In the genomic region with DNA sequence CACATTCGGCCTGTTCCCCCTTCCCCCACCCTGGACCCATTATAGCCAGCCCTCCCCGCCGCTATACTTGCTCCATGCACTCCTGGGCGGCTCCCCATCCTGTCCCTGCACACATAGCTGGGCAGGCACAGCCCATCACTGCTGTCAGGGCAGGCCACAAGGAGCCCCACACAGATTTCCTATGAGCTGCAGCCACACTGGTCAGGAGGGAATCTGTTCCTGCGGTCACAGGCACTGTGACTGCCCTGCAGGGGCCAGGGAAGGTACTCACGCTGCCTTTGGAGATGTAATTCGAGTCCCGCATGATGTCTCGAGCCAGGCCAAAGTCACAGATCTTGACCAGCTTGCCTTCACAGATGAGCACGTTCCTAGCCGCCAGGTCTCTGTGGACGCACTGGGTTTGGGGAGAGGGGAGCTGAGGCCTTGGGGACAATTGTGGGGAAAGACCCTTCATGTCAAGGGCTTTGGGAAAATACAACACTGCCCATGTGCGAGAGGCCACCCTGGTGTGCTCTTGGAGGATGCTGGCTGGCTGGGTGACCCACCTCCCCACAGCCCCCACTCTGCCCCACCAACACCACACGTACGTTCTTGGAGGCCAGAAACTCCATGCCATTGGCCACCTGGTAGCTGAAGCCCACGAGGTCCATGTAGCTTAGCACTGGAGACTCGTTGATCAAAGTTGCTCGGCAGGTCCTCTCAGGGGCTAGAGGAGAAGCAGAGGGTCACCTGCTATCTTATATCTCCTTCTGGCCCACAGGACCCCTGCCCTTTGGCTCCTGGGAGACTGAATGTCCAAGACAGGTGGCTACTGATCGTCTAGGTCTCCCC, we compare ENCODE assay signal across 19 cellular contexts. TPM values are rescaled to one million over a fixed set of nuclear protein-coding genes. Genes with fewer than 3 reads are reported as not detected.
"Had no signal": no experiment of that assay in that cellular context is flagged by ENCODE, and none has a peak within 500 bp of the region (broad histone marks: within the 10 kb centered on the region; RNA-seq: fewer than 3 reads in every experiment).

No MANE protein-coding gene starts in this region.

- H3K27me3 ChIP-seq: breast epithelium, gastrocnemius medialis, right atrium auricular region, upper lobe of left lung had no signal

- H3K27me3 Mint-ChIP-seq: activated naive CD4-positive, alpha-beta T cell treated with anti-CD3 and anti-CD28 coated beads, Interleukin-2, amount 10 ng/mL, durations not matched to agents 7 days and 5 days; activated T-helper 17 cell treated with anti-CD3 and anti-CD28 coated beads, Interleukin-2, amount 50 U/mL, for 72 hours; stimulated activated naive B cell treated with anti-CD40 and anti-IgM and Interleukin-4, amounts not matched to agents 10 μg/mL and 1 μg/mL and 100 μg/mL, for 72 hours had no signal

- H3K36me3 ChIP-seq: breast epithelium, gastrocnemius medialis had no signal

- H3K9ac ChIP-seq: SK-N-SH had no signal

- H3K27ac ChIP-seq: epithelial cell of prostate, lower lobe of right lung, right atrium auricular region, upper lobe of left lung had no signal

- H3K9me3 ChIP-seq: breast epithelium, gastrocnemius medialis, lower lobe of right lung, right atrium auricular region, SK-N-SH, upper lobe of left lung had no signal

- H3K4me3 ChIP-seq: breast epithelium, gastrocnemius medialis, lower lobe of right lung, right atrium auricular region, upper lobe of left lung had no signal

- DNase-seq: activated CD4-positive, alpha-beta T cell treated with anti-CD3 and anti-CD28 coated beads, Interleukin-2, amount 50 U/mL, for 1 hour; activated naive CD4-positive, alpha-beta T cell treated with anti-CD3 and anti-CD28 coated beads, Interleukin-2, amount 10 ng/mL, durations not matched to agents 7 days and 5 days; activated T-cell treated with anti-CD3 and anti-CD28 coated beads for 4 hours; amygdala; effector CD8-positive, alpha-beta T cell; gastrocnemius medialis; kidney glomerular epithelial cell; lower lobe of right lung; midbrain; SK-N-SH; stimulated activated CD4-positive, alpha-beta T cell treated with anti-CD3 and anti-CD28 coated beads, Interleukin-2, amount 100 ng/mL, for 24 hours; stimulated activated naive B cell treated with anti-CD40 and anti-IgM and Interleukin-4, amounts not matched to agents 10 μg/mL and 1 μg/mL and 100 μg/mL, for 72 hours; T-helper 1 cell had no signal

- H3K36me3 Mint-ChIP-seq: activated naive CD4-positive, alpha-beta T cell treated with anti-CD3 and anti-CD28 coated beads, Interleukin-2, amount 10 ng/mL, durations not matched to agents 7 days and 5 days; stimulated activated naive B cell treated with anti-CD40 and anti-IgM and Interleukin-4, amounts not matched to agents 10 μg/mL and 1 μg/mL and 100 μg/mL, for 72 hours had no signal

- H3K4me1 Mint-ChIP-seq: activated T-helper 17 cell treated with anti-CD3 and anti-CD28 coated beads, Interleukin-2, amount 50 U/mL, for 72 hours had no signal

- ATAC-seq: activated T-helper 17 cell treated with anti-CD3 and anti-CD28 coated beads, Interleukin-2, amount 50 U/mL, for 72 hours; gastrocnemius medialis; lower lobe of right lung; stimulated activated naive B cell treated with anti-CD40 and anti-IgM and Interleukin-4, amounts not matched to agents 10 μg/mL and 1 μg/mL and 100 μg/mL, for 72 hours had no signal

- H3K9me3 Mint-ChIP-seq: activated naive CD4-positive, alpha-beta T cell treated with anti-CD3 and anti-CD28 coated beads, Interleukin-2, amount 10 ng/mL, durations not matched to agents 7 days and 5 days; activated T-helper 17 cell treated with anti-CD3 and anti-CD28 coated beads, Interleukin-2, amount 50 U/mL, for 72 hours; stimulated activated naive B cell treated with anti-CD40 and anti-IgM and Interleukin-4, amounts not matched to agents 10 μg/mL and 1 μg/mL and 100 μg/mL, for 72 hours had no signal

- H3K27ac Mint-ChIP-seq: activated naive CD4-positive, alpha-beta T cell treated with anti-CD3 and anti-CD28 coated beads, Interleukin-2, amount 10 ng/mL, durations not matched to agents 7 days and 5 days; activated T-helper 17 cell treated with anti-CD3 and anti-CD28 coated beads, Interleukin-2, amount 50 U/mL, for 72 hours; stimulated activated naive B cell treated with anti-CD40 and anti-IgM and Interleukin-4, amounts not matched to agents 10 μg/mL and 1 μg/mL and 100 μg/mL, for 72 hours had no signal

- H3K4me3 Mint-ChIP-seq: activated naive CD4-positive, alpha-beta T cell treated with anti-CD3 and anti-CD28 coated beads, Interleukin-2, amount 10 ng/mL, durations not matched to agents 7 days and 5 days; activated T-helper 17 cell treated with anti-CD3 and anti-CD28 coated beads, Interleukin-2, amount 50 U/mL, for 72 hours; stimulated activated naive B cell treated with anti-CD40 and anti-IgM and Interleukin-4, amounts not matched to agents 10 μg/mL and 1 μg/mL and 100 μg/mL, for 72 hours had no signal

- H3K4me1 ChIP-seq: breast epithelium, gastrocnemius medialis, right atrium auricular region had no signal

RNA-seq across cellular contexts. Expression of a gene that starts 34.5 kb away (rescaled TPM):
- total RNA-seq: activated CD8-positive, alpha-beta memory T cell treated with anti-CD3 and anti-CD28 coated beads for 36 hours had no signal

RNA-seq across cellular contexts. Expression of a gene that starts 45.7 kb away (rescaled TPM):
- total RNA-seq: activated CD8-positive, alpha-beta memory T cell treated with anti-CD3 and anti-CD28 coated beads for 36 hours; activated T-helper 17 cell treated with anti-CD3 and anti-CD28 coated beads, Interleukin-2, amount 50 U/mL, for 72 hours; lower lobe of right lung; right atrium auricular region had no signal
